ENCODE assay signal across 17 cellular contexts in genomic region chr1:63779338-63779819, GRCh38. TPM values are rescaled to one million over a fixed set of nuclear protein-coding genes. Genes with fewer than 3 reads are reported as not detected.
DNase-seq lines count a peak whose midpoint lies in the region; ATAC-seq and TF ChIP-seq lines count a peak whose summit lies in the region.
"Had no signal": no experiment of that assay in that cellular context is flagged by ENCODE, and none has a peak within 500 bp of the region (broad histone marks: within the 10 kb centered on the region; RNA-seq: fewer than 3 reads in every experiment).

No MANE protein-coding gene starts in this region.

- H3K27ac ChIP-seq in coronary artery, result peak overlapping the region; percentile 44 to 63
- H3K27ac ChIP-seq: ovary had no signal

- TF ChIP-seq CTCF in coronary artery (IDR thresholded peaks at IDR 0.05), result no peak

- ATAC-seq in left ventricle myocardium superior, result peak; percentile 3
- ATAC-seq in left cardiac atrium, result no peak
- no peak for ATAC-seq in HG03469 (IDR thresholded peaks at IDR 0.05; ENCODE audit: unreplicated experiment)
- ATAC-seq: activated CD8-positive, alpha-beta T cell treated with anti-CD3 and anti-CD28 coated beads for 36 hours had no signal

- H3K4me3 ChIP-seq in coronary artery, result peak overlapping the region; percentile 37
- H3K4me3 ChIP-seq: heart right ventricle, ovary had no signal

- DNase-seq in left ventricle myocardium superior (no peak), left cardiac atrium (no peak), coronary artery (ENCODE audit: low spot score) (no peak), islet precursor cell (peak; percentile 72), DMS79 treated with DMSO at 0.1 percent for 48 hours (lab: John Stamatoyannopoulos, UW) (no peak), midbrain (lab: John Stamatoyannopoulos, UW) (no peak), cerebellar cortex (ENCODE audit: low spot score) (no peak)
- DNase-seq: activated CD8-positive, alpha-beta T cell treated with anti-CD3 and anti-CD28 coated beads for 36 hours; activated gamma-delta T cell; H7; heart right ventricle; Karpas-422; mammary epithelial cell; NCI-H510A treated with DMSO at 0.1 percent for 48 hours; ovary; stimulated activated CD4-positive, alpha-beta T cell treated with anti-CD3 and anti-CD28 coated beads, Interleukin-12 subunit alpha, Interleukin-12 subunit beta, amount 100 ng/mL, for 4 hours had no signal

- intact Hi-C loops in left ventricle myocardium superior (cut with micrococcal nuclease), result loop anchor here (10.0 kb wide), 2 partner anchors 135 to 355 kb away; no protein-coding TSS in a partner anchor
- intact Hi-C loops in left cardiac atrium (cut with DNase I), result no loop called here

RNA-seq across cellular contexts. Expression of gene ROR1, which starts 5.6 kb away (rescaled TPM):
- 9.0 TPM for total RNA-seq in left ventricle myocardium superior
- total RNA-seq in left cardiac atrium, result 10 to 100 TPM in 1 of 2 donors, 1 to 10 TPM in 1; 5.7 to 14.7 TPM
- total RNA-seq: activated CD8-positive, alpha-beta T cell treated with anti-CD3 and anti-CD28 coated beads for 36 hours had no signal
